In genomic region chr19:3080281-3080680, GRCh38 we compare ENCODE assay signal across 17 cellular contexts. TPM values are rescaled to one million over a fixed set of nuclear protein-coding genes. Genes with fewer than 3 reads are reported as not detected.
DNase-seq lines count a peak whose midpoint lies in the region; ATAC-seq, FAIRE-seq and TF ChIP-seq lines count a peak whose summit lies in the region.
"Had no signal": no experiment of that assay in that cellular context is flagged by ENCODE, and none has a peak within 500 bp of the region (broad histone marks: within the 10 kb centered on the region; RNA-seq: fewer than 3 reads in every experiment).

No MANE protein-coding gene starts in this region.

- no peaks in the 10 kb centered on the region for H3K27me3 ChIP-seq in Peyer's patch
- H3K27me3 ChIP-seq in small intestine (ENCODE audit: control insufficient read depth in 2 of 2, insufficient read depth in 2 of 2, low read length in 2 of 2), result no peaks in the 10 kb centered on the region

- H3K4me1 ChIP-seq in Peyer's patch (peaks cover 0 to 50% (median 0%) of the 10 kb centered on the region in 4 donors), small intestine (ENCODE audit: control insufficient read depth in 2 of 2, insufficient read depth in 1 of 2, low read depth in 1 of 2, low read length in 1 of 2) (peaks cover 0 to 2% of the 10 kb centered on the region in 2 donors)

- TF ChIP-seq CTCF in Peyer's patch (IDR thresholded peaks at IDR 0.05), result no peak

- WGBS in small intestine, 3 donors, result 11 to 34% (median 31%) methylated on average over 12 of the region's 12 CpGs

- H3K36me3 ChIP-seq in Peyer's patch (no peaks in the 10 kb centered on the region), small intestine (ENCODE audit: control insufficient read depth in 2 of 2, insufficient read depth in 2 of 2, low read length in 2 of 2) (no peaks in the 10 kb centered on the region)

- DNase-seq in Peyer's patch (peak in 2 of 3 donors; percentile 80 to 82), dedifferentiated amniotic fluid mesenchymal stem cell (ENCODE audit: extremely low spot score) (peak; percentile 46), kidney glomerular epithelial cell (lab: John Stamatoyannopoulos, UW) (peak; percentile 11), small intestine (peak; percentile 90), NCI-H446 (lab: John Stamatoyannopoulos, UW) (no peak), HUDEP-2 (lab: John Stamatoyannopoulos, UW; ENCODE audit: unreplicated experiment in 76 of 76) (no peak), NCI-H2081 treated with DMSO at 0.1 percent for 48 hours (lab: John Stamatoyannopoulos, UW) (no peak)
- DNase-seq: activated CD8-positive, alpha-beta memory T cell treated with anti-CD3 and anti-CD28 coated beads, Interleukin-2, amount 50 U/mL, for 4 hours; activated naive CD4-positive, alpha-beta T cell treated with anti-CD3 and anti-CD28 coated beads, Interleukin-2, amount 50 U/mL, for 16 hours; cerebellar nuclear complex; GF-D8; KBM-7; NCI-H1417 treated with DMSO at 0.1 percent for 48 hours; psoas muscle; stimulated activated CD4-positive, alpha-beta T cell treated with anti-CD3 and anti-CD28 coated beads, Interleukin-4, amount 100 ng/mL, for 24 hours had no signal

- no peak for ATAC-seq in HG02623 (IDR thresholded peaks at IDR 0.05; ENCODE audit: unreplicated experiment)
- ATAC-seq: activated CD4-positive, CD25-positive, alpha-beta regulatory T cell treated with anti-CD3 and anti-CD28 coated beads, Interleukin-2, amount 50 U/mL, for 24 hours; psoas muscle had no signal

- no peaks in the 10 kb centered on the region for H3K9me3 ChIP-seq in Peyer's patch
- no peaks in the 10 kb centered on the region for H3K9me3 ChIP-seq in small intestine (ENCODE audit: control insufficient read depth, low read depth)
- H3K9me3 ChIP-seq: psoas muscle had no signal

- no peak overlapping the region for H3K4me3 ChIP-seq in Peyer's patch
- H3K4me3 ChIP-seq in small intestine (ENCODE audit: low read depth in 1 of 2, low read length in 2 of 2), result no peak overlapping the region
- H3K4me3 ChIP-seq: psoas muscle had no signal

- no peak for FAIRE-seq in small intestine (lab: Jason Lieb, UNC)

- H3K27ac ChIP-seq in Peyer's patch (peak overlapping the region in 3 of 4 donors; percentile 46 to 73 (median 58)), small intestine (ENCODE audit: low read depth in 1 of 2, low read length in 1 of 2) (peak overlapping the region; percentile 27 to 52)
- H3K27ac ChIP-seq: psoas muscle had no signal

- TF ChIP-seq POLR2A in Peyer's patch (IDR thresholded peaks at IDR 0.05), result peak in 1 of 2 donors; percentile 72

RNA-seq across cellular contexts. Expression of gene GNA11, which starts 13.9 kb away (rescaled TPM):
- 100 to 1,000 TPM; 120 to 557 (median 456) TPM for total RNA-seq in Peyer's patch
- 100 to 1,000 TPM; 173 to 216 (median 190) TPM for polyA plus RNA-seq in small intestine

RNA-seq across cellular contexts. Expression of gene TLE5, which starts 18.0 kb away (rescaled TPM):
- total RNA-seq in Peyer's patch, result 100 to 1,000 TPM; 134 to 366 (median 289) TPM
- 100 to 1,000 TPM; 332 to 488 (median 370) TPM for polyA plus RNA-seq in small intestine

RNA-seq across cellular contexts. Expression of gene TLE2, which starts 51.2 kb away (rescaled TPM):
- 10 to 100 TPM in 3 of 4 donors, 1 to 10 TPM in 1; 4.6 to 45.2 (median 29.2) TPM for total RNA-seq in Peyer's patch
- 10 to 100 TPM in 1 of 3 donors, 1 to 10 TPM in 2; 3.8 to 19.2 (median 5.4) TPM for polyA plus RNA-seq in small intestine

RNA-seq across cellular contexts. Expression of gene GNA15, which starts 55.6 kb away (rescaled TPM):
- total RNA-seq in Peyer's patch, result 10 to 100 TPM in 1 of 4 donors, 1 to 10 TPM in 2, not detected in 1; 1.2 to 12.4 (median 1.5) TPM
- 1 to 10 TPM in 2 of 3 donors, under 1 TPM in 1; 0.67 to 2.1 (median 1.4) TPM for polyA plus RNA-seq in small intestine

Comparison
In these comparisons a context has a peak if more than half of its experiments do, and no peak if none do; other contexts are left out.
1. DNase-seq: peak in Peyer's patch (2 of 3), dedifferentiated amniotic fluid mesenchymal stem cell (single experiment), kidney glomerular epithelial cell (single experiment) and small intestine (single experiment); none in NCI-H446 (0 of 2), HUDEP-2 (0 of 76) and NCI-H2081 treated with DMSO at 0.1 percent for 48 hours (single experiment).